ENCODE assay signal across 8 cellular contexts in genomic region chr7:151539055-151539714, GRCh38. TPM values are rescaled to one million over a fixed set of nuclear protein-coding genes. Genes with fewer than 3 reads are reported as not detected.
A peak's percentile ranks its signal among the peaks of the same experiment; 100 is the strongest.
DNase-seq lines count a peak whose midpoint lies in the region; ATAC-seq and TF ChIP-seq lines count a peak whose summit lies in the region.

No MANE protein-coding gene starts in this region.

- H3K4me1 ChIP-seq in BE2C (peaks cover 7% of the 10 kb centered on the region; the same call in 1 of the 2 replicates), endodermal cell (ENCODE audit: control insufficient read depth, insufficient read depth, low read length) (no peaks in the 10 kb centered on the region)

- H3K27ac Mint-ChIP-seq in endodermal cell: no peak overlapping the region

- H3K4me1 Mint-ChIP-seq in endodermal cell: peaks cover 5% of the 10 kb centered on the region

- TF ChIP-seq CTCF in BE2C (IDR thresholded peaks at IDR 0.05; ENCODE audit: low read depth, low read length) (no peak), endodermal cell (conservative IDR thresholded peaks at IDR 0.05) (no peak)

- H3K27me3 Mint-ChIP-seq in endodermal cell (ENCODE audit: insufficient read depth): peaks cover 2% of the 10 kb centered on the region

- H3K9me3 ChIP-seq in BE2C: no peaks in the 10 kb centered on the region
- no peaks in the 10 kb centered on the region for H3K9me3 ChIP-seq in endodermal cell (ENCODE audit: control insufficient read depth, low read length)

- H3K9me3 Mint-ChIP-seq in endodermal cell: no peaks in the 10 kb centered on the region

- H3K36me3 ChIP-seq in BE2C: no peaks in the 10 kb centered on the region
- no peaks in the 10 kb centered on the region for H3K36me3 ChIP-seq in endodermal cell (ENCODE audit: control insufficient read depth, insufficient read depth, low read length)

- peak overlapping the region; percentile 95 for H3K27ac ChIP-seq in endodermal cell (ENCODE audit: low read depth, low read length)

- 62 to 81% methylated on average over 8 to 10 of the region's 10 CpGs for WGBS in endodermal cell (ENCODE audit: insufficient coverage in 1 of 2, insufficient read length in 1 of 2), 2 experiments

- peak; percentile 58 for ATAC-seq in GM21576 (IDR thresholded peaks at IDR 0.05; ENCODE audit: unreplicated experiment)

- DNase-seq in BE2C (peak; percentile 76), NCI-H2171 (lab: John Stamatoyannopoulos, UW) (peak; percentile 40), endodermal cell (peak; percentile 68), posterior cingulate gyrus (peak; percentile 47 to 96 (median 68)), HuH-7 (ENCODE audit: low spot score) (no peak), hepatic stellate cell (ENCODE audit: low spot score) (no peak)
- no peak for DNase-seq in NK-92 treated with Interleukin-12 subunit alpha and Interleukin-12 subunit beta, amount 100 ng/mL, for 24 hours (lab: John Stamatoyannopoulos, UW)

- H3K27me3 ChIP-seq in BE2C (no peaks in the 10 kb centered on the region; the same call in 1 of the 2 replicates), endodermal cell (ENCODE audit: control insufficient read depth, insufficient read depth, low read length, poor library complexity, severe bottlenecking) (no peaks in the 10 kb centered on the region)

- no peaks in the 10 kb centered on the region for H3K36me3 Mint-ChIP-seq in endodermal cell (ENCODE audit: low read depth)

- no peak overlapping the region for H3K4me3 Mint-ChIP-seq in endodermal cell

- intact Hi-C loops in posterior cingulate gyrus (cut with DNase I): no loop called here

- no peak overlapping the region for H3K9ac ChIP-seq in endodermal cell (ENCODE audit: extremely low read depth, low read length, poor library complexity, severe bottlenecking)

- no peak overlapping the region for H3K4me3 ChIP-seq in BE2C (ENCODE audit: low read depth, low read length)
- H3K4me3 ChIP-seq in endodermal cell (ENCODE audit: low read length): no peak overlapping the region

RNA-seq across cellular contexts. Expression of gene RHEB, which starts 19.5 kb away (rescaled TPM):
- polyA plus RNA-seq in BE2C (2012; ENCODE audit: insufficient read depth, insufficient read length, low read depth): 88.3 TPM
- total RNA-seq in endodermal cell: 100 to 1,000 TPM; 108 to 113 TPM
- polyA plus RNA-seq in endodermal cell (2013, experiment 1 of 2): 119 TPM
- polyA plus RNA-seq in endodermal cell (2013, experiment 2 of 2): 115 TPM

Comparison
In these comparisons a context has a peak if more than half of its experiments do, and no peak if none do; other contexts are left out.
1. DNase-seq: peak in BE2C (single experiment), NCI-H2171 (single experiment), endodermal cell (single experiment) and posterior cingulate gyrus (10 of 10); none in NK-92 treated with Interleukin-12 subunit alpha and Interleukin-12 subunit beta, amount 100 ng/mL, for 24 hours (single experiment), HuH-7 (single experiment) and hepatic stellate cell (single experiment).